21 cellular contexts compared by ENCODE assay signal in genomic region chr22:46929689-46930225, GRCh38.
DNase-seq lines count a peak whose midpoint lies in the region; ATAC-seq, FAIRE-seq and TF ChIP-seq lines count a peak whose summit lies in the region.
"Had no signal": no experiment of that assay in that cellular context is flagged by ENCODE, and none has a peak within 500 bp of the region (broad histone marks: within the 10 kb centered on the region; RNA-seq: fewer than 3 reads in every experiment).

No MANE protein-coding gene starts in this region.

- H3K4me3 Mint-ChIP-seq in neural progenitor cell: no peak overlapping the region
- H3K4me3 Mint-ChIP-seq: HFFc6 had no signal

- POLR2A ChIA-PET in K562 (lab: Yijun Ruan, JAX): interaction anchor here (1.6 kb wide), 1 partner anchor 12 kb away, joined by 3 read pairs; no protein-coding TSS in a partner anchor

- H3K27ac ChIP-seq in left ventricle myocardium inferior (replicated peaks): no peak overlapping the region
- H3K27ac ChIP-seq in K562 (ENCODE audit: extremely low read depth, low read depth, low read length): no peak overlapping the region; the same call in 2 of the 3 replicates
- H3K27ac ChIP-seq in thyroid gland: peak overlapping the region; percentile 40 to 51 (median 42)
- no peak overlapping the region for H3K27ac ChIP-seq in neural progenitor cell
- H3K27ac ChIP-seq: BLaER1 treated with 17β-estradiol and CSF1 and Interleukin-3, amounts not matched to agents 10 nM and 100 nM had no signal

- H3K4me1 Mint-ChIP-seq in neural progenitor cell: peaks cover 7% of the 10 kb centered on the region

- H3K4me3 ChIP-seq in left ventricle myocardium inferior (no peak overlapping the region), K562 (no peak overlapping the region), thyroid gland (replicated peaks in 1 of 3) (no peak overlapping the region), neural progenitor cell (no peak overlapping the region)
- H3K4me3 ChIP-seq: BLaER1 treated with 17β-estradiol and CSF1 and Interleukin-3, amounts not matched to agents 10 nM and 100 nM had no signal

- TF ChIP-seq EP300 in K562 (IDR thresholded peaks at IDR 0.05; ENCODE audit: low read length): no peak

- H4K20me1 ChIP-seq in K562 (replicated peaks; ENCODE audit: control insufficient read depth, insufficient read depth, low read length) (0 out of 2 replicates have a peak, but pooled peaks cover 4% of the 10 kb centered on the region), neural progenitor cell (ENCODE audit: low read depth) (no peaks in the 10 kb centered on the region)

- TF ChIP-seq POLR2A in K562 (conservative IDR thresholded peaks at IDR 0.05) (no peak), thyroid gland (IDR thresholded peaks at IDR 0.05) (no peak)

- no peak overlapping the region for H3K27ac Mint-ChIP-seq in neural progenitor cell
- H3K27ac Mint-ChIP-seq: HFFc6 had no signal

- H3K9me3 ChIP-seq in left ventricle myocardium inferior (replicated peaks) (no peaks in the 10 kb centered on the region), K562 (replicated peaks; ENCODE audit: control insufficient read depth, insufficient read depth, low read depth, low read length) (no peaks in the 10 kb centered on the region), thyroid gland (no peaks in the 10 kb centered on the region), neural progenitor cell (ENCODE audit: low read depth) (no peaks in the 10 kb centered on the region)
- H3K9me3 ChIP-seq: BLaER1 treated with 17β-estradiol and CSF1 and Interleukin-3, amounts not matched to agents 10 nM and 100 nM had no signal

- H3K9me1 ChIP-seq in K562 (ENCODE audit: control insufficient read depth, insufficient read depth, low read length): peaks cover 2% of the 10 kb centered on the region

- ATAC-seq in K562 (no peak), left lobe of liver (no peak), HG03432 (IDR thresholded peaks at IDR 0.05; ENCODE audit: unreplicated experiment) (no peak)

- no peaks in the 10 kb centered on the region for H3K79me2 ChIP-seq in K562 (ENCODE audit: control insufficient read depth, insufficient read depth, low read length)
- H3K79me2 ChIP-seq in neural progenitor cell (ENCODE audit: low read depth): no peaks in the 10 kb centered on the region

- in situ Hi-C loops in K562 (cut with MboI): no loop called here

- H3K4me2 ChIP-seq in K562 (ENCODE audit: insufficient read depth, low read length) (no peak overlapping the region), neural progenitor cell (no peak overlapping the region)
- H3K4me2 ChIP-seq: BLaER1 treated with 17β-estradiol and CSF1 and Interleukin-3, amounts not matched to agents 10 nM and 100 nM had no signal

- H3K27me3 Mint-ChIP-seq in neural progenitor cell (ENCODE audit: insufficient read depth, low read depth): no peaks in the 10 kb centered on the region

- TF ChIP-seq CTCF in left ventricle myocardium inferior (IDR thresholded peaks at IDR 0.05; ENCODE audit: borderline replicate concordance) (no peak), K562 (IDR thresholded peaks at IDR 0.05 in 2 of 3, conservative IDR thresholded peaks at IDR 0.05 in 1 of 3; ENCODE audit: insufficient read depth in 2 of 3, low read depth in 1 of 3, low read length in 3 of 3) (no peak), thyroid gland (IDR thresholded peaks at IDR 0.05) (no peak), neural progenitor cell (IDR thresholded peaks at IDR 0.05) (no peak)

- WGBS in K562 (ENCODE audit: insufficient coverage, low coverage, missing lambda C conversion rate): 75% methylated on average over 9 of the region's 9 CpGs
- WGBS in thyroid gland, 2 donors: 81 to 84% methylated on average over 9 of the region's 9 CpGs

- H3K4me1 ChIP-seq in left ventricle myocardium inferior: peaks cover 18% of the 10 kb centered on the region
- H3K4me1 ChIP-seq in K562 (replicated peaks in 1 of 2; ENCODE audit: control insufficient read depth in 2 of 2, insufficient read depth in 2 of 2, low read length in 2 of 2): peaks cover 14 to 16% of the 10 kb centered on the region in 2 experiments
- peaks cover 8 to 18% of the 10 kb centered on the region in 2 donors for H3K4me1 ChIP-seq in thyroid gland
- no peaks in the 10 kb centered on the region for H3K4me1 ChIP-seq in neural progenitor cell

- H3K36me3 ChIP-seq in left ventricle myocardium inferior (no peaks in the 10 kb centered on the region), K562 (ENCODE audit: control insufficient read depth, insufficient read depth, low read length) (no peaks in the 10 kb centered on the region), thyroid gland (no peaks in the 10 kb centered on the region), neural progenitor cell (no peaks in the 10 kb centered on the region)

- CTCF ChIA-PET in K562 (lab: Yijun Ruan, JAX; ENCODE audit: low intra/inter-chr PET ratio): no interaction called here

- no peaks in the 10 kb centered on the region for H3F3A ChIP-seq in neural progenitor cell (ENCODE audit: low read depth)

- H3K9me3 Mint-ChIP-seq in neural progenitor cell: no peaks in the 10 kb centered on the region
- H3K9me3 Mint-ChIP-seq: HFFc6 had no signal

- DNase-seq in cardiac septum (ENCODE audit: low spot score) (peak; percentile 64), left ventricle myocardium inferior (no peak), K562 (ENCODE audit: extremely low read depth in 1 of 4, low spot score in 3 of 4) (no peak), left lobe of liver (ENCODE audit: low spot score) (peak; percentile 30), thyroid gland (peak in 1 of 2 donors; percentile 7), neural progenitor cell (ENCODE audit: low spot score) (no peak)
- DNase-seq in activated CD4-positive, alpha-beta T cell treated with anti-CD3 and anti-CD28 coated beads, Interleukin-2, amount 50 U/mL, for 48 hours: no peak
- DNase-seq: GF-D8, HFFc6, Kasumi-1, MM.1S, NCI-H1105, NCI-H1694, NCI-H226, NCI-H524 treated with DMSO at 0.1 percent for 48 hours, SIG-M5 had no signal

- H2AFZ ChIP-seq in K562 (ENCODE audit: low read depth, low read length) (no peak overlapping the region), neural progenitor cell (replicated peaks) (no peak overlapping the region)

- no peak for FAIRE-seq in K562 (lab: Jason Lieb, UNC)
- FAIRE-seq: A204.1, GM12892, H54 had no signal

- H3K36me3 Mint-ChIP-seq in neural progenitor cell: peaks cover 13% of the 10 kb centered on the region

- no peak for TF ChIP-seq RAD21 in K562 (CRISPR knock-in tag; conservative IDR thresholded peaks at IDR 0.05 in 1 of 2, IDR thresholded peaks at IDR 0.05 in 1 of 2)

- intact Hi-C loops in cardiac septum (cut with DNase I): loop anchor here (10.0 kb wide), 1 partner anchor 245 kb away; no protein-coding TSS in a partner anchor
- intact Hi-C loops in left ventricle myocardium inferior (cut with micrococcal nuclease): no loop called here
- intact Hi-C loops in K562 (cut with micrococcal nuclease): no loop called here
- intact Hi-C loops in thyroid gland (cut with DNase I): no loop called here

- H3K9ac ChIP-seq in K562 (ENCODE audit: insufficient read depth in 1 of 2, low read depth in 2 of 2, low read length in 2 of 2) (no peak overlapping the region), neural progenitor cell (no peak overlapping the region)
- H3K9ac ChIP-seq: BLaER1 treated with 17β-estradiol and CSF1 and Interleukin-3, amounts not matched to agents 10 nM and 100 nM had no signal

- H3K27me3 ChIP-seq in left ventricle myocardium inferior (ENCODE audit: low read depth) (no peaks in the 10 kb centered on the region), K562 (ENCODE audit: control insufficient read depth in 2 of 2, insufficient read depth in 2 of 2, low read length in 2 of 2) (no peaks in the 10 kb centered on the region), thyroid gland (no peaks in the 10 kb centered on the region), neural progenitor cell (no peaks in the 10 kb centered on the region)
- H3K27me3 ChIP-seq: BLaER1 treated with 17β-estradiol and CSF1 and Interleukin-3, amounts not matched to agents 10 nM and 100 nM had no signal

- BruUV-seq in K562 (replicated peaks; lab: Mats Ljungman, UMichigan): no TSS peak

TF ChIP-seq in K562, 482 proteins besides CTCF, POLR2A, EP300 and RAD21:
- no peak for TF ChIP-seq ZNF133 (CRISPR knock-in tag; IDR thresholded peaks at IDR 0.05)
- TF ChIP-seq ZNF316 (IDR thresholded peaks at IDR 0.05): peak; percentile 48
- TF ChIP-seq C11orf30 (IDR thresholded peaks at IDR 0.05; ENCODE audit: low read depth): peak; percentile 34; the same call in 1 of the 2 replicates

Comparison
In these comparisons a context has a peak if more than half of its experiments do, and no peak if none do; other contexts are left out.
1. DNase-seq: peak in cardiac septum (single experiment) and left lobe of liver (single experiment); none in left ventricle myocardium inferior (single experiment), K562 (0 of 4), activated CD4-positive, alpha-beta T cell treated with anti-CD3 and anti-CD28 coated beads, Interleukin-2, amount 50 U/mL, for 48 hours (0 of 2) and neural progenitor cell (single experiment).
2. H3K27ac ChIP-seq: peak in thyroid gland (3 of 3); none in left ventricle myocardium inferior (single experiment), K562 (single experiment) and neural progenitor cell (single experiment).